14 cellular contexts compared by ENCODE assay signal in genomic region chr16:30082545-30083090, GRCh38. TPM values are rescaled to one million over a fixed set of nuclear protein-coding genes. Genes with fewer than 3 reads are reported as not detected.
DNase-seq lines count a peak whose midpoint lies in the region; ATAC-seq and TF ChIP-seq lines count a peak whose summit lies in the region.
"Had no signal": no experiment of that assay in that cellular context is flagged by ENCODE, and none has a peak within 500 bp of the region (broad histone marks: within the 10 kb centered on the region; RNA-seq: fewer than 3 reads in every experiment).

No MANE protein-coding gene starts in this region.

- H3K27me3 ChIP-seq in PC-3 (ENCODE audit: low read length) (no peaks in the 10 kb centered on the region), kidney epithelial cell (ENCODE audit: control insufficient read depth, insufficient read depth, low read length) (no peaks in the 10 kb centered on the region)

- no peak overlapping the region for H3K4me2 ChIP-seq in PC-3 (ENCODE audit: low read length)

- H2AFZ ChIP-seq in PC-3 (ENCODE audit: low read length): no peak overlapping the region
- H2AFZ ChIP-seq: GM23248 had no signal

- POLR2A ChIA-PET in PC-3 (lab: Charles Lee; ENCODE audit: unreplicated experiment): no interaction called here

- DNase-seq in GM13976 (ENCODE audit: low spot score) (no peak), PC-3 (no peak), kidney epithelial cell (ENCODE audit: low read depth) (no peak), NCI-H526 treated with DMSO at 0.1 percent for 48 hours (lab: John Stamatoyannopoulos, UW) (no peak), iPS-NIHi7 (ENCODE audit: extremely low spot score) (no peak)
- DNase-seq: activated effector memory CD4-positive, alpha-beta T cell treated with Interleukin-2 at 50 U/mL for 16 hours; cortex of kidney; GM23248; NCI-H1694 treated with DMSO at 0.1 percent for 48 hours; NK-92 treated with Interleukin-12 subunit alpha and Interleukin-12 subunit beta, amount 100 ng/mL, for 24 hours; SW 1271 had no signal

- in situ Hi-C loops in GM13976 (cut with MboI; ENCODE audit: low sequenced_read_pairs, unreplicated experiment): no loop called here

- H4K20me1 ChIP-seq in PC-3 (ENCODE audit: low read length): 0 out of 2 replicates have a peak, but pooled peaks cover 4% of the 10 kb centered on the region

- ATAC-seq in PC-3 (no peak), HG03159 (IDR thresholded peaks at IDR 0.05; ENCODE audit: unreplicated experiment) (no peak)
- ATAC-seq: sciatic nerve had no signal

- intact Hi-C loops in PC-3 (cut with micrococcal nuclease): no loop called here

- H3K9ac ChIP-seq in PC-3 (ENCODE audit: low read length): no peak overlapping the region
- H3K9ac ChIP-seq: GM23248 had no signal

- H3K79me2 ChIP-seq in PC-3 (ENCODE audit: low read length): peaks cover 25% of the 10 kb centered on the region

- H3K9me2 ChIP-seq in PC-3 (replicated peaks; ENCODE audit: low read length): no peaks in the 10 kb centered on the region

- CTCF ChIA-PET in PC-3 (lab: Charles Lee): no interaction called here

- H3K36me3 ChIP-seq in PC-3 (ENCODE audit: low read depth, low read length): peaks cover 10% of the 10 kb centered on the region; the same call in 1 of the 2 replicates
- H3K36me3 ChIP-seq in kidney epithelial cell (ENCODE audit: control insufficient read depth, insufficient read depth, low read length): peaks cover 7% of the 10 kb centered on the region

- H3K4me3 ChIP-seq in PC-3 (ENCODE audit: low read length) (no peak overlapping the region), kidney epithelial cell (ENCODE audit: low read depth, low read length) (no peak overlapping the region)
- H3K4me3 ChIP-seq: GM23248, thoracic aorta had no signal

- BruUV-seq in PC-3 (replicated peaks; lab: Mats Ljungman, UMichigan): no TSS peak

- peaks cover 5% of the 10 kb centered on the region for H3K4me1 ChIP-seq in PC-3 (ENCODE audit: insufficient read depth, low read length)

- no peaks in the 10 kb centered on the region for H3F3A ChIP-seq in PC-3 (ENCODE audit: low read length, unreplicated experiment)

- no peak overlapping the region for H3K27ac ChIP-seq in PC-3 (ENCODE audit: low read length)
- H3K27ac ChIP-seq: GM23248, thoracic aorta had no signal

- H3K9me3 ChIP-seq in PC-3 (ENCODE audit: low read length): no peaks in the 10 kb centered on the region
- H3K9me3 ChIP-seq: thoracic aorta had no signal

- TF ChIP-seq CTCF in GM13976 (IDR thresholded peaks at IDR 0.05; ENCODE audit: borderline replicate concordance, control extremely low read depth, extremely low read depth, insufficient read depth, missing control alignments) (peak; percentile 9), PC-3 (conservative IDR thresholded peaks at IDR 0.05; ENCODE audit: low read depth, low read length) (peak; percentile 44), kidney epithelial cell (IDR thresholded peaks at IDR 0.05; ENCODE audit: insufficient read depth, low read length, poor library complexity, severe bottlenecking) (peak; percentile 17)

RNA-seq across cellular contexts. Expression of gene PPP4C, which starts 6.8 kb away (rescaled TPM):
- 116 and 117 TPM in 2 replicates for total RNA-seq in PC-3 (2014; rRNA removed)
- total RNA-seq in kidney epithelial cell: 126 and 139 TPM in 2 replicates

RNA-seq across cellular contexts. Expression of gene TBX6, which starts 9.1 kb away (rescaled TPM):
- total RNA-seq in PC-3 (2014; rRNA removed) (0.86 and 1.1 TPM in 2 replicates), kidney epithelial cell (0.55 and 0.58 TPM in 2 replicates)

RNA-seq across cellular contexts. Expression of gene YPEL3, which starts 13.4 kb away (rescaled TPM):
- total RNA-seq in PC-3 (2014; rRNA removed) (5.1 and 7.7 TPM in 2 replicates), kidney epithelial cell (25.5 and 32.3 TPM in 2 replicates)

RNA-seq across cellular contexts. Expression of gene ALDOA, which starts 17.1 kb away (rescaled TPM):
- total RNA-seq in PC-3 (2014; rRNA removed) (1,859 and 2,048 TPM in 2 replicates), kidney epithelial cell (826 and 1,130 TPM in 2 replicates)

RNA-seq across cellular contexts. Expression of gene GDPD3, which starts 30.7 kb away (rescaled TPM):
- total RNA-seq in PC-3 (2014; rRNA removed) (2.2 and 3.4 TPM in 2 replicates), kidney epithelial cell (0.14 and 0.50 TPM in 2 replicates)
